Comparison of ENCODE assay signal across 12 cellular contexts in genomic region chrX:72045552-72046277, GRCh38.
DNase-seq lines count a peak whose midpoint lies in the region; ATAC-seq, FAIRE-seq and TF ChIP-seq lines count a peak whose summit lies in the region.
"Had no signal": no experiment of that assay in that cellular context is flagged by ENCODE, and none has a peak within 500 bp of the region (broad histone marks: within the 10 kb centered on the region; RNA-seq: fewer than 3 reads in every experiment).

No MANE protein-coding gene starts in this region.

- no peak for ATAC-seq in GM19452 (IDR thresholded peaks at IDR 0.05; ENCODE audit: unreplicated experiment)

- H3K4me3 Mint-ChIP-seq in type B pancreatic cell: no peak overlapping the region
- H3K4me3 Mint-ChIP-seq: activated B cell treated with CpG ODN at 0.5 μM for 24 hours had no signal

- H3K9me3 Mint-ChIP-seq in type B pancreatic cell: no peaks in the 10 kb centered on the region
- H3K9me3 Mint-ChIP-seq: activated B cell treated with CpG ODN at 0.5 μM for 24 hours had no signal

- H3K27ac Mint-ChIP-seq in type B pancreatic cell: peak overlapping the region; percentile 15
- H3K27ac Mint-ChIP-seq: activated B cell treated with CpG ODN at 0.5 μM for 24 hours had no signal

- DNase-seq in NCI-H2227 (lab: John Stamatoyannopoulos, UW; ENCODE audit: unreplicated experiment): peak; percentile 9
- no peak for DNase-seq in NCI-H2227 treated with DMSO at 0.1 percent for 48 hours (lab: John Stamatoyannopoulos, UW)
- peak in 1 of 2 donors; percentile 64 for DNase-seq in ascending aorta (ENCODE audit: low spot score in 2 of 2)
- peak; percentile 67 for DNase-seq in iPS-NIHi11 (ENCODE audit: low spot score)
- no peak for DNase-seq in type B pancreatic cell (ENCODE audit: extremely low spot score, unreplicated experiment)
- DNase-seq in frontal cortex (ENCODE audit: low spot score in 2 of 2): no peak
- DNase-seq in retina: no peak
- DNase-seq: activated B cell treated with CpG ODN at 0.5 μM for 24 hours, NCI-H2029 treated with DMSO at 0.1 percent for 48 hours, posterior cingulate gyrus had no signal

- intact Hi-C loops in ascending aorta (cut with DNase I): no loop called here

- peaks cover 8 to 14% of the 10 kb centered on the region in 2 donors for H3K4me1 ChIP-seq in ascending aorta

- no peak for TF ChIP-seq CTCF in ascending aorta (IDR thresholded peaks at IDR 0.05)
- TF ChIP-seq CTCF in type B pancreatic cell (conservative IDR thresholded peaks at IDR 0.05): no peak

- no peaks in the 10 kb centered on the region for H3K36me3 Mint-ChIP-seq in type B pancreatic cell

- no peaks in the 10 kb centered on the region for H3K27me3 Mint-ChIP-seq in type B pancreatic cell

- no peak for FAIRE-seq in frontal cortex (lab: Jason Lieb, UNC)
- FAIRE-seq: A204.1 had no signal

- no peaks in the 10 kb centered on the region for H3K36me3 ChIP-seq in ascending aorta

- H3K4me3 ChIP-seq in ascending aorta: no peak overlapping the region

- peak overlapping the region; percentile 80 to 84 for H3K27ac ChIP-seq in ascending aorta

- H3K4me1 Mint-ChIP-seq in type B pancreatic cell (ENCODE audit: unreplicated experiment): peaks cover 26% of the 10 kb centered on the region
- H3K4me1 Mint-ChIP-seq: activated B cell treated with CpG ODN at 0.5 μM for 24 hours had no signal

- no peaks in the 10 kb centered on the region for H3K9me3 ChIP-seq in ascending aorta

- no peaks in the 10 kb centered on the region for H3K27me3 ChIP-seq in ascending aorta

Comparison
In these comparisons a context has a peak if more than half of its experiments do, and no peak if none do; other contexts are left out.
1. DNase-seq: peak in NCI-H2227 (single experiment) and iPS-NIHi11 (single experiment); none in NCI-H2227 treated with DMSO at 0.1 percent for 48 hours (single experiment), type B pancreatic cell (single experiment), frontal cortex (0 of 2) and retina (single experiment).